8 cellular contexts compared by ENCODE assay signal in the genomic region with DNA sequence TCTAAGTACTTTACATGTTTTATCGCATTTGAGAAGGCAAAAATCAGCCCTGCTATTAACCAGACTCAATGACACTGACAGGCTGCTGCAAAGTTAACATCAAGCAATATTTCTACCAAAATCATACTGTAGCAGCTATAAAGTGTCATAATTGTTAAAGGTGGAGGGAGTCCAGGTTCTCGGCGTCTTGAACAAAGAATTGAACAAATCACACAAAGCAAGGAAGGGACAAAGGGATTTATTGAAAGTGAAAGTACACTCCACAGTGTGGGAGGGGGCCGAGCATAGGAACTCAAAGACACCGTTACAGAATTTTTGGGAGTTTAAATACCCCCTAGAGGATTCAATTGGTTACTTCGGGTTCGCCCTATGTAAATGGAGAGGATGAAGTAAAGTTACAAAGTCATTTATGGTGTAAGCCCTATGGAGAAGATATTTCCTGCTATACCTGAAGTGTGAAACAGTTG. TPM values are rescaled to one million over a fixed set of nuclear protein-coding genes. Genes with fewer than 3 reads are reported as not detected.
DNase-seq lines count a peak whose midpoint lies in the region; ATAC-seq and TF ChIP-seq lines count a peak whose summit lies in the region.

No MANE protein-coding gene starts in this region.

- CTCF ChIA-PET in activated naive CD4-positive, alpha-beta T cell treated with anti-CD3 and anti-CD28 coated beads, Interleukin-2, amount 10 ng/mL, durations not matched to agents 7 days and 5 days (lab: Charles Lee), result no interaction called here

- intact Hi-C loops in lower lobe of right lung (cut with DNase I), result no loop called here

- peaks cover 10% of the 10 kb centered on the region for H3K4me1 ChIP-seq in lower lobe of right lung

- H3K4me1 Mint-ChIP-seq in activated naive CD4-positive, alpha-beta T cell treated with anti-CD3 and anti-CD28 coated beads, Interleukin-2, amount 10 ng/mL, durations not matched to agents 7 days and 5 days, result peaks cover 23% of the 10 kb centered on the region
- peaks cover 20% of the 10 kb centered on the region for H3K4me1 Mint-ChIP-seq in activated naive CD8-positive, alpha-beta T cell treated with anti-CD3 and anti-CD28 coated beads for 36 hours
- H3K4me1 Mint-ChIP-seq in type B pancreatic cell (ENCODE audit: unreplicated experiment), result peaks cover 16% of the 10 kb centered on the region

- no peaks in the 10 kb centered on the region for H3K9me3 ChIP-seq in lower lobe of right lung

- H3K36me3 ChIP-seq in lower lobe of right lung, result no peaks in the 10 kb centered on the region

- peak overlapping the region; percentile 79 for H3K4me3 Mint-ChIP-seq in activated naive CD4-positive, alpha-beta T cell treated with anti-CD3 and anti-CD28 coated beads, Interleukin-2, amount 10 ng/mL, durations not matched to agents 7 days and 5 days
- H3K4me3 Mint-ChIP-seq in activated naive CD8-positive, alpha-beta T cell treated with anti-CD3 and anti-CD28 coated beads for 36 hours, result peak overlapping the region; percentile 86
- peak overlapping the region; percentile 92 for H3K4me3 Mint-ChIP-seq in type B pancreatic cell

- H3K27ac ChIP-seq in lower lobe of right lung, result no peak overlapping the region

- H3K4me3 ChIP-seq in lower lobe of right lung, result peak overlapping the region; percentile 78

- peak; percentile 29 for DNase-seq in activated naive CD4-positive, alpha-beta T cell treated with anti-CD3 and anti-CD28 coated beads, Interleukin-2, amount 10 ng/mL, durations not matched to agents 7 days and 5 days
- DNase-seq in activated naive CD4-positive, alpha-beta T cell treated with Interleukin-2 at 50 U/mL for 16 hours, result no peak
- no peak for DNase-seq in activated naive CD8-positive, alpha-beta T cell treated with anti-CD3 and anti-CD28 coated beads for 36 hours
- DNase-seq in lower lobe of right lung (no peak), type B pancreatic cell (ENCODE audit: extremely low spot score, unreplicated experiment) (no peak), CD1c-positive myeloid dendritic cell (ENCODE audit: extremely low spot score) (no peak)

- peak overlapping the region; percentile 79 for H3K27ac Mint-ChIP-seq in activated naive CD4-positive, alpha-beta T cell treated with anti-CD3 and anti-CD28 coated beads, Interleukin-2, amount 10 ng/mL, durations not matched to agents 7 days and 5 days
- H3K27ac Mint-ChIP-seq in activated naive CD8-positive, alpha-beta T cell treated with anti-CD3 and anti-CD28 coated beads for 36 hours, result peak overlapping the region; percentile 74
- H3K27ac Mint-ChIP-seq in type B pancreatic cell, result peak overlapping the region; percentile 86

- no peak for TF ChIP-seq CTCF in lower lobe of right lung (IDR thresholded peaks at IDR 0.05)
- TF ChIP-seq CTCF in type B pancreatic cell (conservative IDR thresholded peaks at IDR 0.05), result peak; percentile 30

- H3K27me3 Mint-ChIP-seq in activated naive CD4-positive, alpha-beta T cell treated with anti-CD3 and anti-CD28 coated beads, Interleukin-2, amount 10 ng/mL, durations not matched to agents 7 days and 5 days, result peaks cover 9% of the 10 kb centered on the region
- H3K27me3 Mint-ChIP-seq in activated naive CD8-positive, alpha-beta T cell treated with anti-CD3 and anti-CD28 coated beads for 36 hours, result no peaks in the 10 kb centered on the region
- H3K27me3 Mint-ChIP-seq in type B pancreatic cell, result no peaks in the 10 kb centered on the region

- ATAC-seq in lower lobe of right lung, result no peak
- no peak for ATAC-seq in HG03175 (IDR thresholded peaks at IDR 0.05; ENCODE audit: unreplicated experiment)
- ATAC-seq in HG02973 (IDR thresholded peaks at IDR 0.05; ENCODE audit: unreplicated experiment), result no peak

- H3K9me3 Mint-ChIP-seq in activated naive CD4-positive, alpha-beta T cell treated with anti-CD3 and anti-CD28 coated beads, Interleukin-2, amount 10 ng/mL, durations not matched to agents 7 days and 5 days, result peaks cover 2% of the 10 kb centered on the region
- no peaks in the 10 kb centered on the region for H3K9me3 Mint-ChIP-seq in activated naive CD8-positive, alpha-beta T cell treated with anti-CD3 and anti-CD28 coated beads for 36 hours
- no peaks in the 10 kb centered on the region for H3K9me3 Mint-ChIP-seq in type B pancreatic cell

- peaks cover 3% of the 10 kb centered on the region for H3K27me3 ChIP-seq in lower lobe of right lung (ENCODE audit: low read depth)

- peaks cover 3% of the 10 kb centered on the region for H3K36me3 Mint-ChIP-seq in activated naive CD4-positive, alpha-beta T cell treated with anti-CD3 and anti-CD28 coated beads, Interleukin-2, amount 10 ng/mL, durations not matched to agents 7 days and 5 days
- H3K36me3 Mint-ChIP-seq in activated naive CD8-positive, alpha-beta T cell treated with anti-CD3 and anti-CD28 coated beads for 36 hours, result no peaks in the 10 kb centered on the region
- peaks cover 4% of the 10 kb centered on the region for H3K36me3 Mint-ChIP-seq in type B pancreatic cell

RNA-seq across cellular contexts. Expression of a gene that starts 12.9 kb away (rescaled TPM):
- total RNA-seq in activated naive CD8-positive, alpha-beta T cell treated with anti-CD3 and anti-CD28 coated beads for 36 hours, result 1 to 10 TPM; 4.8 to 6.8 TPM
- total RNA-seq in lower lobe of right lung (2.0 TPM), type B pancreatic cell (ENCODE audit: low replicate concordance) (4.9 and 8.4 TPM in 2 replicates)
